8 cellular contexts compared by ENCODE assay signal in the genomic region with DNA sequence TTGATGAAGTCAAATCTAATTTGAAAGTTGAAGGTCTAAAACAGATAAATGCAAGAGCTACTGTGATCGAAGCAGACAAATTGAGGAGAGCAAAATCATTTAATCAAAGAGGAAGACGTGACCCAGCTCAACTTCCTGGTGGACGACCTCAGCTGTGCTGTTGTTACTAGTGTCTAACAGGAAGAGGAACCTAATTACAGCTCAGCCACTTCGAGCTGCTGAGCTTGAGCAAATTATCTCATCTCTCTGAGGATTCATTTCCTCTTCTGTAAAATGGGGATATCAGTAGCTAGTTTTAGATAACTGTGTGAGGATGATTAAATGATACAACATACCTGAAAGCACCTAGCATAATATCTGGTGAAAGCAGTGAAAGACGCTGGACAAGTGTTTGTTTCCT. TPM values are rescaled to one million over a fixed set of nuclear protein-coding genes. Genes with fewer than 3 reads are reported as not detected.
DNase-seq lines count a peak whose midpoint lies in the region; ATAC-seq and TF ChIP-seq lines count a peak whose summit lies in the region.

No MANE protein-coding gene starts in this region.

- H3K4me3 Mint-ChIP-seq in endothelial cell (ENCODE audit: unreplicated experiment), result no peak overlapping the region

- H3K36me3 ChIP-seq in lung (ENCODE audit: control insufficient read depth in 2 of 2, insufficient read depth in 2 of 2, low read length in 2 of 2), result no peaks in the 10 kb centered on the region
- no peaks in the 10 kb centered on the region for H3K36me3 ChIP-seq in ascending aorta

- 17 to 27% methylated on average over 5 of the region's 5 CpGs for WGBS in lung, 2 donors

- TF ChIP-seq CTCF in lung (IDR thresholded peaks at IDR 0.05; ENCODE audit: control extremely low read depth, extremely low read depth) (no peak), endothelial cell (IDR thresholded peaks at IDR 0.05; ENCODE audit: unreplicated experiment) (no peak), ascending aorta (IDR thresholded peaks at IDR 0.05) (no peak)

- peak; percentile 91 for DNase-seq in NOMO-1 treated with DMSO at 0.1 percent for 48 hours (lab: John Stamatoyannopoulos, UW; ENCODE audit: unreplicated experiment)
- DNase-seq in lung (ENCODE audit: low spot score), result no peak
- DNase-seq in endothelial cell (ENCODE audit: low spot score), result no peak
- no peak for DNase-seq in NCI-H1092 (lab: John Stamatoyannopoulos, UW)
- DNase-seq in ascending aorta (ENCODE audit: low spot score in 2 of 2), result no peak

- no peaks in the 10 kb centered on the region for H3K9me3 Mint-ChIP-seq in endothelial cell (ENCODE audit: unreplicated experiment)

- H3K27ac ChIP-seq in lung (ENCODE audit: low read depth in 1 of 2, low read length in 1 of 2) (no peak overlapping the region), ascending aorta (no peak overlapping the region)

- ATAC-seq in GM18520 (IDR thresholded peaks at IDR 0.05; ENCODE audit: unreplicated experiment), result peak; percentile 50
- peak; percentile 86 for ATAC-seq in GM21723 (IDR thresholded peaks at IDR 0.05; ENCODE audit: unreplicated experiment)
- ATAC-seq in lung (ENCODE audit: insufficient read depth, low FRiP score), result peak; percentile 66
- ATAC-seq in HG02642 (IDR thresholded peaks at IDR 0.05; ENCODE audit: poor library complexity, unreplicated experiment), result no peak

- H3K4me1 Mint-ChIP-seq in endothelial cell (ENCODE audit: unreplicated experiment), result peaks cover 12% of the 10 kb centered on the region

- H3K9me3 ChIP-seq in lung (ENCODE audit: control insufficient read depth in 2 of 2, insufficient read depth in 1 of 2, low read length in 1 of 2) (peaks cover 0 to 1% of the 10 kb centered on the region in 2 donors), ascending aorta (no peaks in the 10 kb centered on the region)

- H3K27ac Mint-ChIP-seq in endothelial cell (ENCODE audit: unreplicated experiment), result no peak overlapping the region

- no peaks in the 10 kb centered on the region for H3K27me3 Mint-ChIP-seq in endothelial cell (ENCODE audit: unreplicated experiment)

- H3K4me1 ChIP-seq in lung (ENCODE audit: control insufficient read depth in 2 of 2, insufficient read depth in 2 of 2, low read length in 2 of 2) (no peaks in the 10 kb centered on the region), ascending aorta (no peaks in the 10 kb centered on the region)

- H3K27me3 ChIP-seq in lung (ENCODE audit: control insufficient read depth, insufficient read depth) (no peaks in the 10 kb centered on the region), ascending aorta (no peaks in the 10 kb centered on the region)

- no peaks in the 10 kb centered on the region for H3K36me3 Mint-ChIP-seq in endothelial cell (ENCODE audit: low read depth, unreplicated experiment)

- intact Hi-C loops in ascending aorta (cut with DNase I), result no loop called here

- H3K4me3 ChIP-seq in lung, result no peak overlapping the region
- no peak overlapping the region for H3K4me3 ChIP-seq in ascending aorta

RNA-seq across cellular contexts. Expression of a gene that starts 48.6 kb away (rescaled TPM):
- 10 to 100 TPM; 14.9 to 28.1 TPM for total RNA-seq in lung
- 1 to 10 TPM; 2.6 to 4.0 TPM for polyA plus RNA-seq in lung
- 0.33 TPM for total RNA-seq in endothelial cell (ENCODE audit: unreplicated experiment)
- 10.7 TPM for total RNA-seq in ascending aorta
